Comparison of ENCODE assay signal across 2 cellular contexts in genomic region chr2:215533716-215534115, GRCh38.
TF ChIP-seq lines count a peak whose summit lies in the region.

No MANE protein-coding gene starts in this region.

TF ChIP-seq in HEK293, 187 proteins besides CTCF, POLR2A, EP300 and RAD21:
- TF ChIP-seq ZNF585B (tag by site-specific recombination; IDR thresholded peaks at IDR 0.05) (peak; percentile 72), SETDB1 (IDR thresholded peaks at IDR 0.05; ENCODE audit: insufficient read length, low read length) (peak; percentile 67)

TF ChIP-seq in K562, 482 proteins besides CTCF, POLR2A, EP300 and RAD21:
- TF ChIP-seq ZFP36 (IDR thresholded peaks at IDR 0.05; ENCODE audit: low read depth, low read length, partially characterized antibody): peak; percentile 12
